ENCODE assay signal across 1 cellular context in the genomic region with DNA sequence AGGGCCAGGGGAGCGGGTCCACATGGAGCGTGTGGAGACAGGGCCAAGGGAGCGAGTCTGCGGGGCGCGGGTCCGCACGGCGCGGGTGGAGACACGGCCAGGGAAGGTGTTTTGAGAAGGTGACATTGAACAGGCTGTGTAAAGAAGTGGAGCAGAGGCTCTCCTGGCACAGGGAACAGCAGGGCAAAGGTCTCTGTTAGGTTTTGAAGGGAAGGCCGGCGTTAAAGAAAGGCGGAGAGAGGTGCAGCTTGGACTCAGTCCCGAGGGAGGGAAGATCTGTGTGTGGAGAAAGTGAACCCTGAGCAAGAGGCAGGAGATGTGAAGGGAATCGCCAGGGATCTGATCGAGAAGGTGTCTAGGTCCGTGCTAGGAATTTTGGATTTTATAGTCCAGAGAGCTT.
TF ChIP-seq lines count a peak whose summit lies in the region.

No MANE protein-coding gene starts in this region.

TF ChIP-seq in GM12878, 131 proteins besides CTCF, POLR2A, EP300 and RAD21:
- no peak for TF ChIP-seq ZNF622 (IDR thresholded peaks at IDR 0.05)
- TF ChIP-seq TCF12 (IDR thresholded peaks at IDR 0.05; ENCODE audit: low read depth, low read length): no peak
- no peak for TF ChIP-seq TCF3 (IDR thresholded peaks at IDR 0.05; ENCODE audit: borderline replicate concordance, insufficient read depth, low read depth, low read length)
- TF ChIP-seq SPI1 (IDR thresholded peaks at IDR 0.05; ENCODE audit: borderline replicate concordance, insufficient read depth, low read depth, low read length): no peak
- no peak for TF ChIP-seq ELK1 (IDR thresholded peaks at IDR 0.05; ENCODE audit: low read depth, low read length)
- no peak for TF ChIP-seq IRF4 (IDR thresholded peaks at IDR 0.05; ENCODE audit: low read depth, low read length)
- TF ChIP-seq ZNF207 (IDR thresholded peaks at IDR 0.05; ENCODE audit: borderline replicate concordance): no peak
